In genomic region chr10:32141018-32141807, GRCh38 we compare ENCODE assay signal across 12 cellular contexts.
A peak's percentile ranks its signal among the peaks of the same experiment; 100 is the strongest.
DNase-seq lines count a peak whose midpoint lies in the region; ATAC-seq and TF ChIP-seq lines count a peak whose summit lies in the region.
"Had no signal": no experiment of that assay in that cellular context is flagged by ENCODE, and none has a peak within 500 bp of the region (broad histone marks: within the 10 kb centered on the region; RNA-seq: fewer than 3 reads in every experiment).

No MANE protein-coding gene starts in this region.

- intact Hi-C loops in Right ventricle myocardium inferior (cut with DNase I) (no loop called here), cardiac septum (cut with DNase I) (loop anchor here (5.0 kb wide), 1 partner anchor 84 kb away; the partner anchor contains the start of gene KIF5B), upper lobe of right lung (cut with DNase I) (no loop called here)

- in situ Hi-C loops in HAP-1 (cut with MboI; ENCODE audit: low sequenced_read_pairs): no loop called here

- H3K27me3 ChIP-seq in upper lobe of right lung (no peaks in the 10 kb centered on the region), HAP-1 (ENCODE audit: low read depth) (no peaks in the 10 kb centered on the region)

- TF ChIP-seq CTCF in fibroblast of the aortic adventitia (IDR thresholded peaks at IDR 0.05; ENCODE audit: insufficient read depth, low read length): no peak
- TF ChIP-seq CTCF in upper lobe of right lung (IDR thresholded peaks at IDR 0.05): no peak

- H3K27ac ChIP-seq in upper lobe of right lung: peak overlapping the region; percentile 47

- H3K4me3 ChIP-seq in fibroblast of the aortic adventitia (ENCODE audit: low read depth, low read length) (no peak overlapping the region), upper lobe of right lung (no peak overlapping the region), HAP-1 (no peak overlapping the region)

- DNase-seq in Right ventricle myocardium inferior (ENCODE audit: missing footprints) (no peak), cardiac septum (ENCODE audit: low spot score) (no peak), fibroblast of the aortic adventitia (ENCODE audit: low read depth) (peak; percentile 79), mucosa of gallbladder (ENCODE audit: low spot score) (peak; percentile 78), upper lobe of right lung (no peak), NOMO-1 treated with DMSO at 0.1 percent for 48 hours (lab: John Stamatoyannopoulos, UW; ENCODE audit: unreplicated experiment) (no peak), HAP-1 (ENCODE audit: low spot score in 2 of 2) (no peak), ecto neural progenitor cell (ENCODE audit: low spot score) (no peak)
- DNase-seq: 8988T, Karpas-422, NCI-H1930, T-cell had no signal

- H3K4me1 ChIP-seq in upper lobe of right lung: peaks cover 21% of the 10 kb centered on the region
- H3K4me1 ChIP-seq in HAP-1: no peaks in the 10 kb centered on the region; the same call in 1 of the 2 replicates

- H3K36me3 ChIP-seq in upper lobe of right lung: no peaks in the 10 kb centered on the region
- H3K36me3 ChIP-seq in HAP-1 (replicated peaks): no peaks in the 10 kb centered on the region

- ATAC-seq in Right ventricle myocardium inferior: peak; percentile 19
- no peak for ATAC-seq in upper lobe of right lung
- ATAC-seq: T-cell had no signal

- no peaks in the 10 kb centered on the region for H3K9me3 ChIP-seq in upper lobe of right lung
- no peaks in the 10 kb centered on the region for H3K9me3 ChIP-seq in HAP-1

Comparison
In these comparisons a context has a peak if more than half of its experiments do, and no peak if none do; other contexts are left out.
1. DNase-seq: peak in fibroblast of the aortic adventitia (single experiment) and mucosa of gallbladder (single experiment); none in Right ventricle myocardium inferior (single experiment), cardiac septum (single experiment), upper lobe of right lung (single experiment), NOMO-1 treated with DMSO at 0.1 percent for 48 hours (single experiment), HAP-1 (0 of 2) and ecto neural progenitor cell (single experiment).